In genomic region chr15:45402162-45402954, GRCh38 we compare ENCODE assay signal across 8 cellular contexts. TPM values are rescaled to one million over a fixed set of nuclear protein-coding genes. Genes with fewer than 3 reads are reported as not detected.
DNase-seq lines count a peak whose midpoint lies in the region; ATAC-seq, FAIRE-seq and TF ChIP-seq lines count a peak whose summit lies in the region.

No MANE protein-coding gene starts in this region.

- peak overlapping the region; percentile 94 for H2AFZ ChIP-seq in keratinocyte (ENCODE audit: control insufficient read depth, low read length)

- no peaks in the 10 kb centered on the region for H3K9me1 ChIP-seq in keratinocyte (ENCODE audit: control insufficient read depth, extremely low read depth, insufficient read depth, low read length)

- H3K27me3 ChIP-seq in keratinocyte (ENCODE audit: control insufficient read depth, extremely low read depth, insufficient read depth, low read length), result no peaks in the 10 kb centered on the region

- TF ChIP-seq POLR2A in GM19099 (IDR thresholded peaks at IDR 0.05; ENCODE audit: extremely low read depth, insufficient read length, low read depth), result peak; percentile 96

- H4K20me1 ChIP-seq in keratinocyte (ENCODE audit: control insufficient read depth, extremely low read depth, insufficient read depth, low read length), result peaks cover 3% of the 10 kb centered on the region

- peaks cover 4 to 5% of the 10 kb centered on the region in 2 experiments for H3K36me3 ChIP-seq in keratinocyte (ENCODE audit: control insufficient read depth in 2 of 2, extremely low read depth in 1 of 2, insufficient read depth in 2 of 2, low read length in 2 of 2)

- peak overlapping the region; percentile 88 for H3K27ac ChIP-seq in keratinocyte (ENCODE audit: control insufficient read depth, insufficient read depth, low read length)

- no peaks in the 10 kb centered on the region for H3K9me3 ChIP-seq in keratinocyte (ENCODE audit: control insufficient read depth, low read depth, low read length)

- H3K4me3 ChIP-seq in keratinocyte (ENCODE audit: control insufficient read depth in 2 of 3, extremely low read depth in 1 of 3, insufficient read depth in 2 of 3, low read depth in 1 of 3, low read length in 3 of 3), result peak overlapping the region; percentile 91 to 100 (median 96)

- peak; percentile 76 for ATAC-seq in HG03378 (IDR thresholded peaks at IDR 0.05; ENCODE audit: unreplicated experiment)

- peaks cover 16% of the 10 kb centered on the region for H3K4me1 ChIP-seq in keratinocyte (ENCODE audit: control insufficient read depth, extremely low read depth, insufficient read depth, low read length)

- no peak for TF ChIP-seq CTCF in keratinocyte (optimal IDR thresholded peaks at IDR 0.05 in 1 of 3, IDR thresholded peaks at IDR 0.05 in 1 of 3, conservative IDR thresholded peaks at IDR 0.05 in 1 of 3; ENCODE audit: extremely low read depth in 1 of 3, insufficient read depth in 2 of 3, low read length in 3 of 3)

- H3K4me2 ChIP-seq in keratinocyte (ENCODE audit: control insufficient read depth, extremely low read depth, insufficient read depth, low read depth, low read length), result peak overlapping the region; percentile 93

- H3K9ac ChIP-seq in keratinocyte (ENCODE audit: control insufficient read depth, extremely low read depth, insufficient read depth, low read length), result peak overlapping the region; percentile 91

- peak; percentile 96 to 98 for DNase-seq in AML-193 (lab: John Stamatoyannopoulos, UW)
- DNase-seq in NCI-H446 treated with DMSO at 0.1 percent for 48 hours (lab: John Stamatoyannopoulos, UW), result peak; percentile 93
- peak; percentile 93 for DNase-seq in activated CD4-positive, CD25-positive, alpha-beta regulatory T cell treated with anti-CD3 and anti-CD28 coated beads, Interleukin-2, amount 50 U/mL, for 72 hours
- peak; percentile 86 to 90 for DNase-seq in cerebellar nuclear complex (lab: John Stamatoyannopoulos, UW)
- DNase-seq in keratinocyte (ENCODE audit: low read depth, low spot score), result peak; percentile 71
- peak; percentile 92 to 95 (median 94) for DNase-seq in stimulated activated CD4-positive, alpha-beta T cell treated with anti-CD3 and anti-CD28 coated beads, Interleukin-12 subunit alpha, Interleukin-12 subunit beta, amount 100 ng/mL, for 48 hours (ENCODE audit: low read depth in 2 of 3, low spot score in 1 of 3)

- dilution Hi-C loops in keratinocyte (cut with MboI; ENCODE audit: extremely low pct_ligation_motif_present, low sequenced_read_pairs), result no loop called here

- peak; percentile 92 for FAIRE-seq in keratinocyte (lab: Jason Lieb, UNC)

- H3K79me2 ChIP-seq in keratinocyte (ENCODE audit: control insufficient read depth, insufficient read depth, low read length), result peaks cover 40% of the 10 kb centered on the region

RNA-seq across cellular contexts. Expression of gene GATM, which starts 24.0 kb away (rescaled TPM):
- polyA plus RNA-seq in keratinocyte, result 0.53 to 1.2 TPM (median 0.60 TPM) in 3 replicates
- 1.1 TPM for polyA plus RNA-seq in keratinocyte (2011; ENCODE audit: low read depth)
- 0.56 and 1.1 TPM in 2 replicates for polyA plus RNA-seq in keratinocyte (2011; cell fraction: cytosol; rRNA removed)
- 0.84 and 1.7 TPM in 2 replicates for polyA plus RNA-seq in keratinocyte (2011; cell fraction: nucleus; rRNA removed)
- 0.29 and 1.2 TPM in 2 replicates for polyA plus RNA-seq in keratinocyte (2012; ENCODE audit: low replicate concordance)
- polyA minus RNA-seq in keratinocyte, result 0.32 to 1.6 TPM in 2 of 3 replicates, not detected in the other
- polyA minus RNA-seq in keratinocyte (2011; cell fraction: cytosol; rRNA and poly(A)+ RNA removed), result not detected
- 0.53 and 1.7 TPM in 2 replicates for polyA minus RNA-seq in keratinocyte (2011; cell fraction: nucleus; rRNA and poly(A)+ RNA removed)

Comparison
In these comparisons a context has a peak if more than half of its experiments do, and no peak if none do; other contexts are left out.
1. Peak in every context shown above with its lines: DNase-seq, ATAC-seq, H3K4me3 ChIP-seq and H3K27ac ChIP-seq.